26 cellular contexts compared by ENCODE assay signal in the genomic region with DNA sequence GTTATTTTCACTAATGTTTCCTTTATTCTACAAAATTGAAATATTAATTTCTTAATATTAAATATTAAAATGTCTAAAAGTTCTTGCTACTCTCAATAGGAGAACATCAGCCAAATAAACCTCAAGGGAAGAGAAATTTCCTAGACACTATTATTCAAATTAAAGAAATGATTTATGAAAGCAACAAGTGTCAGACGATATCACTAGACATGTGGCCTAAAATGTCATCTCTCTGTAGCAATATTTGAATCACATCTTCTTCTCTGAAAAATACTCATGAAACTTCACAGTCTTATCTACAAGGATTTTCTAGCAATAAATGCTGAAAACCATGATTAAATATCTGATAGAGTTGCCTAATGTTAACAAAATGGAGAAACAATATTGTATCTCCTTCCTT. TPM values are rescaled to one million over a fixed set of nuclear protein-coding genes. Genes with fewer than 3 reads are reported as not detected.
DNase-seq lines count a peak whose midpoint lies in the region; ATAC-seq, FAIRE-seq and TF ChIP-seq lines count a peak whose summit lies in the region.
"Had no signal": no experiment of that assay in that cellular context is flagged by ENCODE, and none has a peak within 500 bp of the region (broad histone marks: within the 10 kb centered on the region; RNA-seq: fewer than 3 reads in every experiment).

No MANE protein-coding gene starts in this region.

- peak overlapping the region; percentile 32 for H3K27ac Mint-ChIP-seq in activated CD4-positive, alpha-beta memory T cell treated with anti-CD3 and anti-CD28 coated beads for 36 hours
- no peak overlapping the region for H3K27ac Mint-ChIP-seq in activated CD4-positive, alpha-beta memory T cell treated with anti-CD3 and anti-CD28 coated beads, Interleukin-2, amount 10 ng/mL, durations not matched to agents 7 days and 5 days
- H3K27ac Mint-ChIP-seq in activated T-helper 1 cell treated with anti-CD3 and anti-CD28 coated beads, Interleukin-12 subunit alpha, Interleukin-12 subunit beta, Interleukin-2, Interleukin-4 antibody, amounts not matched to agents 30 ng/mL and 10 ng/mL and 1 ng/mL, durations not matched to agents 14 hours and 24 hours and 36 hours, result peak overlapping the region; percentile 3

- no peak for DNase-seq in activated CD4-positive, alpha-beta memory T cell treated with anti-CD3 and anti-CD28 coated beads for 36 hours
- no peak for DNase-seq in activated CD4-positive, alpha-beta memory T cell treated with anti-CD3 and anti-CD28 coated beads, Interleukin-2, amount 10 ng/mL, durations not matched to agents 7 days and 5 days
- no peak for DNase-seq in activated T-helper 1 cell treated with anti-CD3 and anti-CD28 coated beads, Interleukin-12 subunit alpha, Interleukin-12 subunit beta, Interleukin-2, Interleukin-4 antibody, amounts not matched to agents 30 ng/mL and 10 ng/mL and 1 ng/mL, durations not matched to agents 14 hours and 24 hours and 36 hours (ENCODE audit: low spot score)
- no peak for DNase-seq in psoas muscle
- no peak for DNase-seq in NCI-H1436 treated with DMSO at 0.1 percent for 48 hours (lab: John Stamatoyannopoulos, UW)
- no peak for DNase-seq in brain microvascular endothelial cell
- no peak for DNase-seq in DMS53 (lab: John Stamatoyannopoulos, UW)
- DNase-seq: activated CD4-positive, CD25-positive, alpha-beta regulatory T cell; activated gamma-delta T cell treated with Interleukin-2 at 50 U/mL for 16 hours; aorta; erythroblast; foreskin melanocyte; GDM1; hypothalamus; MV-4-11; NCI-H187; NCI-H345; nucleus accumbens; PC-9; stimulated activated CD4-positive, alpha-beta T cell treated with anti-CD3 and anti-CD28 coated beads, Interleukin-12 subunit alpha, Interleukin-12 subunit beta, amount 100 ng/mL, for 4 hours; substantia nigra had no signal

- H3K27ac ChIP-seq in psoas muscle, result peak overlapping the region; percentile 91
- H3K27ac ChIP-seq in brain microvascular endothelial cell, result no peak overlapping the region
- H3K27ac ChIP-seq: C4-2B, PC-9, SJSA1 had no signal

- no peak overlapping the region for H3K4me3 ChIP-seq in psoas muscle
- H3K4me3 ChIP-seq in brain microvascular endothelial cell (ENCODE audit: low read depth, low read length), result no peak overlapping the region
- H3K4me3 ChIP-seq: SJSA1 had no signal

- H3K36me3 ChIP-seq in psoas muscle (ENCODE audit: insufficient read depth in 1 of 2, low read depth in 1 of 2) (peaks cover 0 to 2% of the 10 kb centered on the region in 2 donors), brain microvascular endothelial cell (replicated peaks) (no peaks in the 10 kb centered on the region)

- in situ Hi-C loops in brain microvascular endothelial cell (cut with HindIII; ENCODE audit: low pct_ligation_motif_present, low sequenced_read_pairs), result no loop called here

- H3K27me3 Mint-ChIP-seq in activated CD4-positive, alpha-beta memory T cell treated with anti-CD3 and anti-CD28 coated beads for 36 hours, result no peaks in the 10 kb centered on the region
- H3K27me3 Mint-ChIP-seq in activated CD4-positive, alpha-beta memory T cell treated with anti-CD3 and anti-CD28 coated beads, Interleukin-2, amount 10 ng/mL, durations not matched to agents 7 days and 5 days, result no peaks in the 10 kb centered on the region
- H3K27me3 Mint-ChIP-seq in activated T-helper 1 cell treated with anti-CD3 and anti-CD28 coated beads, Interleukin-12 subunit alpha, Interleukin-12 subunit beta, Interleukin-2, Interleukin-4 antibody, amounts not matched to agents 30 ng/mL and 10 ng/mL and 1 ng/mL, durations not matched to agents 14 hours and 24 hours and 36 hours (ENCODE audit: insufficient read depth), result no peaks in the 10 kb centered on the region

- no peak for TF ChIP-seq CTCF in psoas muscle (IDR thresholded peaks at IDR 0.05)
- TF ChIP-seq CTCF in brain microvascular endothelial cell (IDR thresholded peaks at IDR 0.05; ENCODE audit: low read depth, low read length, missing control alignments), result no peak

- FAIRE-seq in G401.6 (lab: Jason Lieb, UNC), result peak; percentile 31
- FAIRE-seq: keratinocyte, urothelium cell line had no signal

- peaks cover 32% of the 10 kb centered on the region for H3K4me1 ChIP-seq in psoas muscle

- H3K9me3 ChIP-seq in psoas muscle, result no peaks in the 10 kb centered on the region
- H3K9me3 ChIP-seq: SJSA1 had no signal

- H3K36me3 Mint-ChIP-seq in activated CD4-positive, alpha-beta memory T cell treated with anti-CD3 and anti-CD28 coated beads for 36 hours, result peaks cover 25% of the 10 kb centered on the region
- peaks cover 26% of the 10 kb centered on the region for H3K36me3 Mint-ChIP-seq in activated CD4-positive, alpha-beta memory T cell treated with anti-CD3 and anti-CD28 coated beads, Interleukin-2, amount 10 ng/mL, durations not matched to agents 7 days and 5 days (ENCODE audit: low read depth)
- H3K36me3 Mint-ChIP-seq in activated T-helper 1 cell treated with anti-CD3 and anti-CD28 coated beads, Interleukin-12 subunit alpha, Interleukin-12 subunit beta, Interleukin-2, Interleukin-4 antibody, amounts not matched to agents 30 ng/mL and 10 ng/mL and 1 ng/mL, durations not matched to agents 14 hours and 24 hours and 36 hours (ENCODE audit: low read depth), result peaks cover 22% of the 10 kb centered on the region

- no peaks in the 10 kb centered on the region for H3K9me3 Mint-ChIP-seq in activated CD4-positive, alpha-beta memory T cell treated with anti-CD3 and anti-CD28 coated beads for 36 hours
- no peaks in the 10 kb centered on the region for H3K9me3 Mint-ChIP-seq in activated CD4-positive, alpha-beta memory T cell treated with anti-CD3 and anti-CD28 coated beads, Interleukin-2, amount 10 ng/mL, durations not matched to agents 7 days and 5 days
- no peaks in the 10 kb centered on the region for H3K9me3 Mint-ChIP-seq in activated T-helper 1 cell treated with anti-CD3 and anti-CD28 coated beads, Interleukin-12 subunit alpha, Interleukin-12 subunit beta, Interleukin-2, Interleukin-4 antibody, amounts not matched to agents 30 ng/mL and 10 ng/mL and 1 ng/mL, durations not matched to agents 14 hours and 24 hours and 36 hours

- intact Hi-C loops in activated CD4-positive, alpha-beta memory T cell treated with anti-CD3 and anti-CD28 coated beads for 36 hours (cut with micrococcal nuclease), result loop anchor here (5.0 to 10.0 kb wide), 2 partner anchors 55 to 448 kb away; no protein-coding TSS in a partner anchor
- intact Hi-C loops in activated T-helper 1 cell treated with anti-CD3 and anti-CD28 coated beads, Interleukin-12 subunit alpha, Interleukin-12 subunit beta, Interleukin-2, Interleukin-4 antibody, amounts not matched to agents 30 ng/mL and 10 ng/mL and 1 ng/mL, durations not matched to agents 14 hours and 24 hours and 36 hours (cut with micrococcal nuclease), result loop anchor here (10.0 kb wide), 1 partner anchor 668 kb away; no protein-coding TSS in a partner anchor
- intact Hi-C loops in psoas muscle (cut with DNase I), result no loop called here

- CTCF ChIA-PET in activated CD4-positive, alpha-beta memory T cell treated with anti-CD3 and anti-CD28 coated beads for 36 hours (lab: Charles Lee), result interaction anchor here (0.7 to 2.8 kb wide), 3 partner anchors 21 to 275 kb away, joined by 3 to 13 read pairs (median 3); no protein-coding TSS in a partner anchor
- CTCF ChIA-PET in activated CD4-positive, alpha-beta memory T cell treated with anti-CD3 and anti-CD28 coated beads, Interleukin-2, amount 10 ng/mL, durations not matched to agents 7 days and 5 days (lab: Charles Lee), result interaction anchor here (0.9 to 2.5 kb wide), 2 partner anchors 68 to 436 kb away, joined by 3 to 12 read pairs; no protein-coding TSS in a partner anchor

- 10 to 31% (median 25%) methylated on average over 1 of the region's 1 CpG for WGBS in psoas muscle, 3 donors

- ATAC-seq in psoas muscle, result no peak

- H3K4me3 Mint-ChIP-seq in activated CD4-positive, alpha-beta memory T cell treated with anti-CD3 and anti-CD28 coated beads for 36 hours, result no peak overlapping the region
- no peak overlapping the region for H3K4me3 Mint-ChIP-seq in activated CD4-positive, alpha-beta memory T cell treated with anti-CD3 and anti-CD28 coated beads, Interleukin-2, amount 10 ng/mL, durations not matched to agents 7 days and 5 days
- H3K4me3 Mint-ChIP-seq in activated T-helper 1 cell treated with anti-CD3 and anti-CD28 coated beads, Interleukin-12 subunit alpha, Interleukin-12 subunit beta, Interleukin-2, Interleukin-4 antibody, amounts not matched to agents 30 ng/mL and 10 ng/mL and 1 ng/mL, durations not matched to agents 14 hours and 24 hours and 36 hours, result no peak overlapping the region

- POLR2A ChIA-PET in activated CD4-positive, alpha-beta memory T cell treated with anti-CD3 and anti-CD28 coated beads for 36 hours (lab: Charles Lee), result no interaction called here
- POLR2A ChIA-PET in activated CD4-positive, alpha-beta memory T cell treated with anti-CD3 and anti-CD28 coated beads, Interleukin-2, amount 10 ng/mL, durations not matched to agents 7 days and 5 days (lab: Charles Lee), result interaction anchor here (0.7 to 1.3 kb wide), 4 partner anchors 14 to 87 kb away, joined by 3 to 4 read pairs (median 3); no protein-coding TSS in a partner anchor

- H3K4me1 Mint-ChIP-seq in activated CD4-positive, alpha-beta memory T cell treated with anti-CD3 and anti-CD28 coated beads for 36 hours (ENCODE audit: low read depth), result peaks cover 33% of the 10 kb centered on the region
- H3K4me1 Mint-ChIP-seq in activated CD4-positive, alpha-beta memory T cell treated with anti-CD3 and anti-CD28 coated beads, Interleukin-2, amount 10 ng/mL, durations not matched to agents 7 days and 5 days, result peaks cover 21% of the 10 kb centered on the region
- peaks cover 41% of the 10 kb centered on the region for H3K4me1 Mint-ChIP-seq in activated T-helper 1 cell treated with anti-CD3 and anti-CD28 coated beads, Interleukin-12 subunit alpha, Interleukin-12 subunit beta, Interleukin-2, Interleukin-4 antibody, amounts not matched to agents 30 ng/mL and 10 ng/mL and 1 ng/mL, durations not matched to agents 14 hours and 24 hours and 36 hours (ENCODE audit: low read depth)

- no peaks in the 10 kb centered on the region for H3K27me3 ChIP-seq in psoas muscle (ENCODE audit: insufficient read depth in 3 of 3, low read length in 2 of 3)
- H3K27me3 ChIP-seq in brain microvascular endothelial cell (replicated peaks), result no peaks in the 10 kb centered on the region
- H3K27me3 ChIP-seq: SJSA1 had no signal

RNA-seq across cellular contexts. Expression of gene SERBP1, which starts 2.5 kb away (rescaled TPM):
- 100 to 1,000 TPM; 388 to 398 TPM for total RNA-seq in activated CD4-positive, alpha-beta memory T cell treated with anti-CD3 and anti-CD28 coated beads for 36 hours
- 100 to 1,000 TPM; 213 to 219 TPM for total RNA-seq in activated CD4-positive, alpha-beta memory T cell treated with anti-CD3 and anti-CD28 coated beads, Interleukin-2, amount 10 ng/mL, durations not matched to agents 7 days and 5 days
- 585 and 603 TPM in 2 replicates for total RNA-seq in activated T-helper 1 cell treated with anti-CD3 and anti-CD28 coated beads, Interleukin-12 subunit alpha, Interleukin-12 subunit beta, Interleukin-2, Interleukin-4 antibody, amounts not matched to agents 30 ng/mL and 10 ng/mL and 1 ng/mL, durations not matched to agents 14 hours and 24 hours and 36 hours
- 100 to 1,000 TPM; 197 to 289 (median 216) TPM for total RNA-seq in psoas muscle
- 100 to 1,000 TPM; 189 to 299 (median 277) TPM for polyA plus RNA-seq in psoas muscle

Comparison
In these comparisons a context has a peak if more than half of its experiments do, and no peak if none do; other contexts are left out.
1. intact Hi-C loops: an anchor here in activated CD4-positive, alpha-beta memory T cell treated with anti-CD3 and anti-CD28 coated beads for 36 hours (5.0 to 10.0 kb wide) and activated T-helper 1 cell treated with anti-CD3 and anti-CD28 coated beads, Interleukin-12 subunit alpha, Interleukin-12 subunit beta, Interleukin-2, Interleukin-4 antibody, amounts not matched to agents 30 ng/mL and 10 ng/mL and 1 ng/mL, durations not matched to agents 14 hours and 24 hours and 36 hours (10.0 kb wide); none called in psoas muscle.